ENCODE assay signal across 18 cellular contexts in the genomic region with DNA sequence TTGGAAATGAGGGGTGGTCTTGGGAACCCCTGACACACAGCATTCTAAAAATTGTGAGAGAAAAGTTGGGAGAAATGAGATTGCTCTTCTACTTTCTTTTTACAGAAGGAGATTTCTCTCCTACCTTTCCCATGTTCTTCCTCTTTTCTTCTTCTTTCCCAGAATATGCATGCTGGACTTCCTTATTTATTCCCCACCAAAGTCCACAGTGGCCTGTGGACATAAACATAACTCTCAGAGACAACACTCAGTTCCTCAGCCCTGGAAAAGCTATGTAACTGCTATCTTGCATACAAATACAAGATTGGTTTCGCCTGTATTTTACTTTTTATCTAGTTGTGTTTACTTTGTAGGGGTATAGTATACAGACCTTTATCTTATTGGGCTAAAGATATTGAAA. TPM values are rescaled to one million over a fixed set of nuclear protein-coding genes. Genes with fewer than 3 reads are reported as not detected.
DNase-seq lines count a peak whose midpoint lies in the region; ATAC-seq and TF ChIP-seq lines count a peak whose summit lies in the region.
"Had no signal": no experiment of that assay in that cellular context is flagged by ENCODE, and none has a peak within 500 bp of the region (broad histone marks: within the 10 kb centered on the region; RNA-seq: fewer than 3 reads in every experiment).

No MANE protein-coding gene starts in this region.

- H3K36me3 Mint-ChIP-seq in osteocyte (ENCODE audit: unreplicated experiment), result no peaks in the 10 kb centered on the region
- H3K36me3 Mint-ChIP-seq: CD14-positive monocyte; CD8-positive, alpha-beta memory T cell had no signal

- H3K4me3 Mint-ChIP-seq in osteocyte (ENCODE audit: unreplicated experiment), result no peak overlapping the region
- H3K4me3 Mint-ChIP-seq: CD4-positive, alpha-beta memory T cell; CD4-positive, CD25-positive, alpha-beta regulatory T cell; CD8-positive, alpha-beta memory T cell had no signal

- no peaks in the 10 kb centered on the region for H3K4me1 Mint-ChIP-seq in osteocyte (ENCODE audit: unreplicated experiment)

- peaks cover 2% of the 10 kb centered on the region for H3K27me3 Mint-ChIP-seq in osteocyte (ENCODE audit: unreplicated experiment)

- no peak for DNase-seq in colonic mucosa
- DNase-seq in mucosa of descending colon, result no peak
- DNase-seq in activated CD8-positive, alpha-beta memory T cell treated with anti-CD3 and anti-CD28 coated beads, Interleukin-2, amount 50 U/mL, for 4 hours, result no peak
- no peak for DNase-seq in T-helper 2 cell
- no peak for DNase-seq in osteocyte (ENCODE audit: extremely low spot score, unreplicated experiment)
- DNase-seq: 8988T; ACHN; BE2C; C1 segment of cervical spinal cord; Calu3; CD4-positive, alpha-beta memory T cell; CD4-positive, CD25-positive, alpha-beta regulatory T cell; CD8-positive, alpha-beta memory T cell; COR-L47; DMS79 treated with DMSO at 0.1 percent for 48 hours; GF-D8 had no signal

- H3K36me3 ChIP-seq in colonic mucosa, result no peaks in the 10 kb centered on the region
- no peaks in the 10 kb centered on the region for H3K36me3 ChIP-seq in mucosa of descending colon (ENCODE audit: low read depth)
- H3K36me3 ChIP-seq: BE2C, BLaER1 had no signal

- no peak for TF ChIP-seq CTCF in colonic mucosa (IDR thresholded peaks at IDR 0.05)
- no peak for TF ChIP-seq CTCF in mucosa of descending colon (IDR thresholded peaks at IDR 0.05)
- no peak for TF ChIP-seq CTCF in osteocyte (IDR thresholded peaks at IDR 0.05)

- intact Hi-C loops in colonic mucosa (cut with DNase I), result no loop called here
- intact Hi-C loops in mucosa of descending colon (cut with DNase I, micrococcal nuclease), result no loop called here

- H3K27ac ChIP-seq in colonic mucosa, result peak overlapping the region; percentile 12
- H3K27ac ChIP-seq: BLaER1 had no signal

- H3K27me3 ChIP-seq in colonic mucosa, result no peaks in the 10 kb centered on the region
- H3K27me3 ChIP-seq: BLaER1 had no signal

- H3K9me3 Mint-ChIP-seq in osteocyte (ENCODE audit: unreplicated experiment), result no peaks in the 10 kb centered on the region
- H3K9me3 Mint-ChIP-seq: CD14-positive monocyte; CD4-positive, alpha-beta memory T cell; CD8-positive, alpha-beta memory T cell had no signal

- H3K9me3 ChIP-seq in colonic mucosa (no peaks in the 10 kb centered on the region), mucosa of descending colon (no peaks in the 10 kb centered on the region)
- H3K9me3 ChIP-seq: BE2C, BLaER1 had no signal

- peaks cover 6% of the 10 kb centered on the region for H3K4me1 ChIP-seq in colonic mucosa
- H3K4me1 ChIP-seq in mucosa of descending colon (ENCODE audit: low read depth), result peaks cover 3% of the 10 kb centered on the region
- H3K4me1 ChIP-seq: BE2C, BLaER1 had no signal

- H3K27ac Mint-ChIP-seq in osteocyte (ENCODE audit: unreplicated experiment), result no peak overlapping the region
- H3K27ac Mint-ChIP-seq: CD4-positive, alpha-beta memory T cell; CD4-positive, CD25-positive, alpha-beta regulatory T cell had no signal

- peak; percentile 58 for ATAC-seq in mucosa of descending colon

- H3K4me3 ChIP-seq in colonic mucosa (no peak overlapping the region), mucosa of descending colon (no peak overlapping the region)
- H3K4me3 ChIP-seq: BLaER1 had no signal

- no peak overlapping the region for H3K9ac ChIP-seq in colonic mucosa (ENCODE audit: low read depth in 2 of 2, low read length in 2 of 2)
- H3K9ac ChIP-seq: BLaER1 had no signal

RNA-seq across cellular contexts. Expression of a gene that starts 54.6 kb away (rescaled TPM):
- total RNA-seq in colonic mucosa (10 to 100 TPM; 33.9 to 39.4 TPM), mucosa of descending colon (10 to 100 TPM; 23.3 to 38.9 (median 30.1) TPM), osteocyte (26.2 and 30.9 TPM in 2 replicates)
